1 cellular context compared by ENCODE assay signal in genomic region chr3:197791120-197792018, GRCh38.
TF ChIP-seq lines count a peak whose summit lies in the region.

TSS of gene LRCH3 (plus strand) at chr3:197791254. CDS start at chr3:197791279, 25 bp downstream.

TF ChIP-seq in HepG2, 621 proteins besides CTCF, POLR2A, EP300 and RAD21 (continued from another document and continues in another):
- TF ChIP-seq STAT6 (CRISPR knock-in tag; IDR thresholded peaks at IDR 0.05; ENCODE audit: borderline replicate concordance) (0 out of 2 replicates have a peak, but pooled peaks have one; percentile 51), ISL2 (CRISPR knock-in tag; IDR thresholded peaks at IDR 0.05) (peak; percentile 69; the same call in 1 of the 2 replicates), TAF15 (IDR thresholded peaks at IDR 0.05; ENCODE audit: low read depth, low read length, poor library complexity, severe bottlenecking) (no peak), HMGA1 (CRISPR knock-in tag; conservative IDR thresholded peaks at IDR 0.05) (no peak), SMARCC2 (IDR thresholded peaks at IDR 0.05) (no peak), PHF5A (CRISPR knock-in tag; IDR thresholded peaks at IDR 0.05; ENCODE audit: low read depth, unreplicated experiment) (peak; percentile 58), ZNF574 (CRISPR knock-in tag; IDR thresholded peaks at IDR 0.05) (peak; percentile 72), BCL3 (CRISPR knock-in tag; IDR thresholded peaks at IDR 0.05) (peak; percentile 95), BATF2 (CRISPR knock-in tag; IDR thresholded peaks at IDR 0.05) (no peak), ZNF772 (CRISPR knock-in tag; IDR thresholded peaks at IDR 0.05) (peak; percentile 76; the same call in 1 of the 2 replicates), ZNF142 (CRISPR knock-in tag; IDR thresholded peaks at IDR 0.05) (peak; percentile 80), EHMT2 (IDR thresholded peaks at IDR 0.05; ENCODE audit: borderline replicate concordance, low read depth, low read length) (no peak), SP2 (CRISPR knock-in tag; IDR thresholded peaks at IDR 0.05) (no peak), MIER2 (CRISPR knock-in tag; IDR thresholded peaks at IDR 0.05) (no peak), XBP1 (CRISPR knock-in tag; IDR thresholded peaks at IDR 0.05) (no peak), HNRNPLL (IDR thresholded peaks at IDR 0.05; ENCODE audit: low read depth, low read length, poor library complexity, severe bottlenecking) (peak; percentile 63), SMARCE1 (IDR thresholded peaks at IDR 0.05; ENCODE audit: borderline replicate concordance) (no peak), GPN1 (CRISPR knock-in tag; IDR thresholded peaks at IDR 0.05; ENCODE audit: borderline replicate concordance) (peak; percentile 69; the same call in 1 of the 2 replicates), TEAD2 (CRISPR knock-in tag; IDR thresholded peaks at IDR 0.05) (no peak), ARID2 (CRISPR knock-in tag; IDR thresholded peaks at IDR 0.05; ENCODE audit: borderline replicate concordance) (0 out of 2 replicates have a peak, but pooled peaks have one; percentile 20), ATRX (CRISPR knock-in tag; IDR thresholded peaks at IDR 0.05; ENCODE audit: borderline replicate concordance) (no peak), ZNF160 (CRISPR knock-in tag; IDR thresholded peaks at IDR 0.05) (no peak), ZNF780A (CRISPR knock-in tag; IDR thresholded peaks at IDR 0.05) (no peak), ZBTB43 (CRISPR knock-in tag; conservative IDR thresholded peaks at IDR 0.05) (no peak; the same call in 1 of the 2 replicates), ZGPAT (CRISPR knock-in tag; IDR thresholded peaks at IDR 0.05) (peak; percentile 92), RNF219 (CRISPR knock-in tag; IDR thresholded peaks at IDR 0.05) (no peak), CENPX (CRISPR knock-in tag; IDR thresholded peaks at IDR 0.05) (no peak), ZBTB10 (CRISPR knock-in tag; IDR thresholded peaks at IDR 0.05; ENCODE audit: borderline replicate concordance) (peak; percentile 68; the same call in 1 of the 2 replicates), DMTF1 (CRISPR knock-in tag; IDR thresholded peaks at IDR 0.05) (no peak)
